23 cellular contexts compared by ENCODE assay signal in the genomic region with DNA sequence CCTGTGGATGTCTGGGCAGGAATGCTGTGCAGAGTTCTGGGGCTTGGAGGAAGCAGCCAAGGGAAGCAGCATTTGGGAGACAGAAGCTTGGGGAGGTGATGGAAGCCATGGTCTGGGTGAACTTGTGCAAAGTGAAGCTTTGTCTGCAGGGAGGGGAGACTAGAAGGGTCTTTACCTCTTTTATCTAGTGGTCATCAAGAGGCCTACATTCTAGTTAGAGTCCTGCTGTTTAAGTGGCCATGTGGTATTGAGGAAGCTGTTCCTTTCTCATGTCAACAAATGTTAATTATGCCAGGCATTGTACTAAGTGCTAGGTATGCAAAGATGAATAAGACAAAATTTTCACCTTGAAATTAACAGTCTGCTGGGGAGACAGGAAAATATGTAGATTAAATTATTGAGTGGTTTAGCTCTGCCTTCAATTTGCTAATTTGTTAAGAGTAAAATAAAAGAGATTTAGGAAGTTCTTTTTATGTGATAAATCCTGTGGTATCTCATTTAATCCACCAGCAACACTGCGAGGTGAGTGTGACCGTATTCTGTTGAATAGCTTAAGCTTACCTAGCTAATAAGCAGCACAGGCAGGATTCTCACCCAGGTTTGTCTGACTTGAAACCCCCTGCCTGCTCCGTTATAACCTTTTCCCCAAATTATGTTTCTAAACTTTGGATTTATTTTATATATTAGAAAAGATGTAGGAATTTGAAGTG. TPM values are rescaled to one million over a fixed set of nuclear protein-coding genes. Genes with fewer than 3 reads are reported as not detected.
DNase-seq lines count a peak whose midpoint lies in the region; ATAC-seq and TF ChIP-seq lines count a peak whose summit lies in the region.
"Had no signal": no experiment of that assay in that cellular context is flagged by ENCODE, and none has a peak within 500 bp of the region (broad histone marks: within the 10 kb centered on the region; RNA-seq: fewer than 3 reads in every experiment).

No MANE protein-coding gene starts in this region.

- H3K9ac ChIP-seq in DND-41 (ENCODE audit: low read depth, low read length), result peak overlapping the region; percentile 9; the same call in 1 of the 2 replicates
- peak overlapping the region; percentile 9 for H3K9ac ChIP-seq in trophoblast cell (ENCODE audit: low read length)
- H3K9ac ChIP-seq: KMS-11, parathyroid adenoma had no signal

- H3K18ac ChIP-seq in trophoblast cell (ENCODE audit: low read length), result no peak overlapping the region

- no peaks in the 10 kb centered on the region for H3K79me1 ChIP-seq in trophoblast cell (ENCODE audit: low read length)

- peak overlapping the region; percentile 67 for H3K4ac ChIP-seq in trophoblast cell (ENCODE audit: low read depth, low read length)

- H3K4me1 ChIP-seq in DND-41 (ENCODE audit: insufficient read depth, low read length) (0 out of 2 replicates have a peak, but pooled peaks cover 3% of the 10 kb centered on the region), trophoblast cell (ENCODE audit: control insufficient read depth in 1 of 2, insufficient read depth in 2 of 2, low read length in 2 of 2) (peaks cover 5 to 7% of the 10 kb centered on the region in 2 experiments), stomach (peaks cover 28 to 100% (median 75%) of the 10 kb centered on the region in 4 donors)

- no peaks in the 10 kb centered on the region for H3K36me3 Mint-ChIP-seq in effector memory CD8-positive, alpha-beta T cell (ENCODE audit: insufficient read depth)

- no peak overlapping the region for H2BK12ac ChIP-seq in trophoblast cell (ENCODE audit: low read length)

- H3K4me3 Mint-ChIP-seq in effector memory CD8-positive, alpha-beta T cell, result peak overlapping the region; percentile 22 to 43
- H3K4me3 Mint-ChIP-seq: activated naive CD8-positive, alpha-beta T cell treated with anti-CD3 and anti-CD28 coated beads for 36 hours had no signal

- H3K4me2 ChIP-seq in DND-41 (ENCODE audit: insufficient read depth, low read length), result no peak overlapping the region
- no peak overlapping the region for H3K4me2 ChIP-seq in trophoblast cell (ENCODE audit: low read length)
- H3K4me2 ChIP-seq: KMS-11, PC-9 had no signal

- H2AFZ ChIP-seq in DND-41 (ENCODE audit: low read depth, low read length) (no peak overlapping the region), trophoblast cell (ENCODE audit: insufficient read depth, low read length, poor library complexity) (no peak overlapping the region)
- H2AFZ ChIP-seq: parathyroid adenoma, PC-9 had no signal

- no peak for TF ChIP-seq POLR2A in stomach (IDR thresholded peaks at IDR 0.05)

- peaks cover 67 to 75% of the 10 kb centered on the region in 2 donors for H3K4me1 Mint-ChIP-seq in effector memory CD8-positive, alpha-beta T cell (ENCODE audit: low read depth in 2 of 2)

- TF ChIP-seq CTCF in DND-41 (IDR thresholded peaks at IDR 0.05; ENCODE audit: borderline replicate concordance, extremely low read depth, low read length, poor library complexity, severe bottlenecking), result no peak
- TF ChIP-seq CTCF in stomach (IDR thresholded peaks at IDR 0.05), result no peak

- no peak overlapping the region for H2BK120ac ChIP-seq in trophoblast cell (ENCODE audit: insufficient read depth, low read length, poor library complexity)

- H3K23ac ChIP-seq in trophoblast cell (ENCODE audit: low read length), result no peak overlapping the region

- H3K27ac Mint-ChIP-seq in effector memory CD8-positive, alpha-beta T cell, result peak overlapping the region; percentile 19 to 84
- H3K27ac Mint-ChIP-seq: activated naive CD8-positive, alpha-beta T cell treated with anti-CD3 and anti-CD28 coated beads for 36 hours had no signal

- H3K4me3 ChIP-seq in DND-41 (ENCODE audit: low read depth in 1 of 2, low read length in 2 of 2) (no peak overlapping the region), trophoblast cell (ENCODE audit: low read depth, low read length) (no peak overlapping the region), stomach (no peak overlapping the region)
- H3K4me3 ChIP-seq: esophagus muscularis mucosa, PC-9, testis had no signal

- ATAC-seq in DND-41 (ENCODE audit: insufficient read depth, low read depth), result no peak
- no peak for ATAC-seq in effector memory CD8-positive, alpha-beta T cell (replicated peaks)
- ATAC-seq: sciatic nerve had no signal

- H3K14ac ChIP-seq in trophoblast cell (ENCODE audit: low read length), result no peak overlapping the region

- H3K9me3 ChIP-seq in DND-41 (ENCODE audit: insufficient read depth, low read length, severe bottlenecking) (no peaks in the 10 kb centered on the region), trophoblast cell (ENCODE audit: insufficient read depth, low read depth, low read length) (peaks cover 2% of the 10 kb centered on the region), stomach (no peaks in the 10 kb centered on the region)
- H3K9me3 ChIP-seq: esophagus muscularis mucosa, testis had no signal

- no peaks in the 10 kb centered on the region for H3K9me3 Mint-ChIP-seq in effector memory CD8-positive, alpha-beta T cell
- H3K9me3 Mint-ChIP-seq: activated naive CD8-positive, alpha-beta T cell treated with anti-CD3 and anti-CD28 coated beads for 36 hours had no signal

- H4K8ac ChIP-seq in trophoblast cell (ENCODE audit: low read depth, low read length), result no peak overlapping the region

- H3K79me2 ChIP-seq in DND-41 (ENCODE audit: insufficient read depth, low read length) (peaks cover 100% of the 10 kb centered on the region), trophoblast cell (ENCODE audit: control insufficient read depth, insufficient read depth, low read length, poor library complexity) (peaks cover 10% of the 10 kb centered on the region)

- H3K36me3 ChIP-seq in DND-41 (ENCODE audit: insufficient read depth, low read length), result peaks cover 6% of the 10 kb centered on the region; the same call in 1 of the 2 replicates
- H3K36me3 ChIP-seq in trophoblast cell (ENCODE audit: control insufficient read depth in 1 of 2, insufficient read depth in 2 of 2, low read length in 2 of 2), result no peaks in the 10 kb centered on the region
- no peaks in the 10 kb centered on the region for H3K36me3 ChIP-seq in stomach
- H3K36me3 ChIP-seq: esophagus muscularis mucosa had no signal

- no peak overlapping the region for H2BK5ac ChIP-seq in trophoblast cell (ENCODE audit: low read depth, low read length, poor library complexity)

- DNase-seq in DND-41 (no peak), NCI-H69 (lab: John Stamatoyannopoulos, UW) (peak; percentile 79), trophoblast cell (no peak), NCI-H345 treated with DMSO at 0.1 percent for 48 hours (lab: John Stamatoyannopoulos, UW; ENCODE audit: unreplicated experiment) (no peak), DMS153 (lab: John Stamatoyannopoulos, UW) (no peak), stomach (no peak)
- no peak for DNase-seq in effector memory CD8-positive, alpha-beta T cell
- no peak for DNase-seq in effector CD4-positive, alpha-beta T cell
- DNase-seq: activated naive CD8-positive, alpha-beta T cell treated with anti-CD3 and anti-CD28 coated beads for 36 hours; cerebellar nuclear complex; mesendoderm; NCI-H1694 treated with DMSO at 0.1 percent for 48 hours; NCI-H2171 treated with DMSO at 0.1 percent for 48 hours; NCI-H774; PC-9; SHP77; stimulated activated CD4-positive, alpha-beta T cell treated with anti-CD3 and anti-CD28 coated beads, Interleukin-15, amount 100 ng/mL, for 24 hours; SW 1271; testis had no signal

- H4K91ac ChIP-seq in trophoblast cell (ENCODE audit: low read depth, low read length), result no peak overlapping the region

- intact Hi-C loops in stomach (cut with DNase I; ENCODE audit: low total_unique reads), result no loop called here

- WGBS in trophoblast cell (ENCODE audit: extremely low coverage, insufficient coverage, insufficient read length), result no CpG with 5 or more reads among the region's 3 CpGs
- 88 to 95% (median 91%) methylated on average over 3 of the region's 3 CpGs for WGBS in stomach, 5 donors

- H3K27ac ChIP-seq in DND-41 (ENCODE audit: low read length) (no peak overlapping the region), trophoblast cell (ENCODE audit: low read depth, low read length) (no peak overlapping the region), stomach (peak overlapping the region in 1 of 5 donors; percentile 8)
- H3K27ac ChIP-seq: esophagus muscularis mucosa, KMS-11, parathyroid adenoma, PC-9, testis had no signal

- H3K27me3 Mint-ChIP-seq in effector memory CD8-positive, alpha-beta T cell, result no peaks in the 10 kb centered on the region
- H3K27me3 Mint-ChIP-seq: activated naive CD8-positive, alpha-beta T cell treated with anti-CD3 and anti-CD28 coated beads for 36 hours had no signal

- no peak overlapping the region for H2AK5ac ChIP-seq in trophoblast cell (ENCODE audit: low read length)

- H4K20me1 ChIP-seq in DND-41 (ENCODE audit: insufficient read depth, low read length), result peaks cover 89% of the 10 kb centered on the region

- no peak for TF ChIP-seq EP300 in stomach (IDR thresholded peaks at IDR 0.05)

- H4K12ac ChIP-seq in trophoblast cell (ENCODE audit: low read depth, low read length), result no peak overlapping the region

- H3K27me3 ChIP-seq in DND-41 (ENCODE audit: insufficient read depth, low read length, poor library complexity), result no peaks in the 10 kb centered on the region
- no peaks in the 10 kb centered on the region for H3K27me3 ChIP-seq in trophoblast cell (ENCODE audit: insufficient read depth, low read length)
- H3K27me3 ChIP-seq in stomach, result no peaks in the 10 kb centered on the region
- H3K27me3 ChIP-seq: esophagus muscularis mucosa, testis had no signal

RNA-seq across cellular contexts. Expression of a gene that starts 43.1 kb away (rescaled TPM):
- polyA plus RNA-seq in trophoblast cell (2013), result 38.2 and 38.3 TPM in 2 replicates
- 100 to 1,000 TPM in 3 of 5 donors, 10 to 100 TPM in 2; 31.3 to 183 (median 142) TPM for total RNA-seq in stomach
- 1 to 10 TPM; 8.8 to 9.2 (median 9.0) TPM for polyA plus RNA-seq in stomach
